Comparison of ENCODE assay signal across 17 cellular contexts in the genomic region with DNA sequence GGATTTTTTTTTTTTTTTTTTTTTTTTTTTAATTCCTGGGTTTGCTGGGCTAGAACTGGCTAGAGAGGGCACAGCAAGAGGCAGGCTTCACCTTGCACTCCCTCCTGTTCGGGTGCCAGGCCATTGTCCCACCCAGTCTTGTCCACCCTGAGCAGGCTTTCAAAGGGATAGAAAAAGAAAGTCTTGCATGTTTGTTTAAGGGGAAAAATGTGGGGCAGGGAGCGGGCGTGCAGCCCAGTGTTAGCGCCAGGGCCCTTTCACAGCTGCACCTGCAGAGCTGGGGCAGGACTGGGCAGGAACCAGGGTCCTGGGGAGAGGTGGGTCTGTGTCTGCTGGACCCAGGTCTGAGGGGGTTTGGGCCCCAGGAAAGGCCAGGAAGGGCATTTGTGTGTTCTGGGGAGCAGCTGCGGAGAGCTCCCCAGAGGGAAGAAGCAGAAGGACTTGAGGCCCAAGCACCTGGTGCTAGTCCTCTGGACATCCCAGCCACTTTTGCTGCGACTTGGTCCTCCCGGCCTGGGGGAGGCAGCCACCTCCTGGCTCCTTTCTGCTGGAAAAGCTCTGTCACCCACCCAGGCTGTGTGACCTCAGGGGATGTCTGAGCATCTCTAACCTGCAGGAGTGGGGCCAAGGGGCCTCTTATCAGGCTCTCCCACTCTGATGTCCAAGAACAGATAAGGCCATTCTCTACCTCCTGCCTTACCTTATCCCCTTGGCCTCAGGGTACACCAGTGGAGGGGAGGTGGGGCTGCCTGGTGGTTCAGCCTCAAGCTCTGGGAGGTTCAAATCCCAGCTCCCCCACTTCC. TPM values are rescaled to one million over a fixed set of nuclear protein-coding genes. Genes with fewer than 3 reads are reported as not detected.
DNase-seq lines count a peak whose midpoint lies in the region; ATAC-seq and TF ChIP-seq lines count a peak whose summit lies in the region.
"Had no signal": no experiment of that assay in that cellular context is flagged by ENCODE, and none has a peak within 500 bp of the region (broad histone marks: within the 10 kb centered on the region; RNA-seq: fewer than 3 reads in every experiment).

No MANE protein-coding gene starts in this region.

- no peaks in the 10 kb centered on the region for H3K36me3 Mint-ChIP-seq in activated CD4-positive, alpha-beta memory T cell treated with anti-CD3 and anti-CD28 coated beads, Interleukin-2, amount 10 ng/mL, durations not matched to agents 7 days and 5 days (ENCODE audit: low read depth)
- no peaks in the 10 kb centered on the region for H3K36me3 Mint-ChIP-seq in activated CD4-positive, alpha-beta memory T cell treated with anti-CD3 and anti-CD28 coated beads for 36 hours
- H3K36me3 Mint-ChIP-seq in chondrocyte (ENCODE audit: low read depth), result peaks cover 2% of the 10 kb centered on the region

- H3K4me1 Mint-ChIP-seq in activated CD4-positive, alpha-beta memory T cell treated with anti-CD3 and anti-CD28 coated beads, Interleukin-2, amount 10 ng/mL, durations not matched to agents 7 days and 5 days, result peaks cover 35% of the 10 kb centered on the region
- peaks cover 34% of the 10 kb centered on the region for H3K4me1 Mint-ChIP-seq in activated CD4-positive, alpha-beta memory T cell treated with anti-CD3 and anti-CD28 coated beads for 36 hours (ENCODE audit: low read depth)
- peaks cover 59% of the 10 kb centered on the region for H3K4me1 Mint-ChIP-seq in stimulated activated naive CD8-positive, alpha-beta T cell treated with anti-CD3 and anti-CD28 coated beads, Interleukin-15, amount 100 ng/mL, for 72 hours
- peaks cover 16% of the 10 kb centered on the region for H3K4me1 Mint-ChIP-seq in chondrocyte (ENCODE audit: low read depth)

- CTCF ChIA-PET in activated CD4-positive, alpha-beta memory T cell treated with anti-CD3 and anti-CD28 coated beads, Interleukin-2, amount 10 ng/mL, durations not matched to agents 7 days and 5 days (lab: Charles Lee), result interaction anchor here (0.6 to 1.3 kb wide), 2 partner anchors 42 to 44 kb away, joined by 3 read pairs; partner anchors contain the start of gene PSME3IP1
- CTCF ChIA-PET in activated CD4-positive, alpha-beta memory T cell treated with anti-CD3 and anti-CD28 coated beads for 36 hours (lab: Charles Lee), result interaction anchor here (1.1 to 1.7 kb wide), 2 partner anchors 45 to 177 kb away, joined by 3 to 6 read pairs; no protein-coding TSS in a partner anchor

- TF ChIP-seq CTCF in RWPE2 (IDR thresholded peaks at IDR 0.05; ENCODE audit: poor library complexity, severe bottlenecking), result no peak
- no peak for TF ChIP-seq CTCF in chondrocyte (IDR thresholded peaks at IDR 0.05)

- no peaks in the 10 kb centered on the region for H3K9me3 ChIP-seq in RWPE2 (ENCODE audit: severe bottlenecking)
- H3K9me3 ChIP-seq: left lung had no signal

- peak overlapping the region; percentile 42 for H3K27ac ChIP-seq in RWPE2 (ENCODE audit: poor library complexity, severe bottlenecking)
- H3K27ac ChIP-seq in layer of hippocampus (ENCODE audit: low read depth, low read length), result peak overlapping the region; percentile 98
- H3K27ac ChIP-seq: KMS-11 had no signal

- no peaks in the 10 kb centered on the region for H3K9me3 Mint-ChIP-seq in activated CD4-positive, alpha-beta memory T cell treated with anti-CD3 and anti-CD28 coated beads, Interleukin-2, amount 10 ng/mL, durations not matched to agents 7 days and 5 days
- H3K9me3 Mint-ChIP-seq in activated CD4-positive, alpha-beta memory T cell treated with anti-CD3 and anti-CD28 coated beads for 36 hours, result no peaks in the 10 kb centered on the region
- no peaks in the 10 kb centered on the region for H3K9me3 Mint-ChIP-seq in stimulated activated naive CD8-positive, alpha-beta T cell treated with anti-CD3 and anti-CD28 coated beads, Interleukin-15, amount 100 ng/mL, for 72 hours
- no peaks in the 10 kb centered on the region for H3K9me3 Mint-ChIP-seq in chondrocyte (ENCODE audit: low read depth)
- H3K9me3 Mint-ChIP-seq: activated T-helper 2 cell treated with anti-CD3 and anti-CD28 coated beads, Interferon-gamma antibody, Interleukin-2, Interleukin-4, amounts not matched to agents 10 μg/mL and 5 μg/mL and 100 μg/mL, durations not matched to agents 14 hours and 24 hours and 36 hours had no signal

- H3K27me3 Mint-ChIP-seq in activated CD4-positive, alpha-beta memory T cell treated with anti-CD3 and anti-CD28 coated beads, Interleukin-2, amount 10 ng/mL, durations not matched to agents 7 days and 5 days, result no peaks in the 10 kb centered on the region
- H3K27me3 Mint-ChIP-seq in activated CD4-positive, alpha-beta memory T cell treated with anti-CD3 and anti-CD28 coated beads for 36 hours, result no peaks in the 10 kb centered on the region
- H3K27me3 Mint-ChIP-seq in stimulated activated naive CD8-positive, alpha-beta T cell treated with anti-CD3 and anti-CD28 coated beads, Interleukin-15, amount 100 ng/mL, for 72 hours, result no peaks in the 10 kb centered on the region
- H3K27me3 Mint-ChIP-seq in chondrocyte (ENCODE audit: low read depth), result no peaks in the 10 kb centered on the region

- H3K27me3 ChIP-seq in RWPE2 (ENCODE audit: insufficient read depth, poor library complexity, severe bottlenecking) (no peaks in the 10 kb centered on the region), layer of hippocampus (ENCODE audit: control insufficient read depth, insufficient read depth, low read length) (no peaks in the 10 kb centered on the region)
- H3K27me3 ChIP-seq: left lung had no signal

- intact Hi-C loops in activated CD4-positive, alpha-beta memory T cell treated with anti-CD3 and anti-CD28 coated beads for 36 hours (cut with micrococcal nuclease), result no loop called here

- peaks cover 12% of the 10 kb centered on the region for H3K4me1 ChIP-seq in RWPE2 (ENCODE audit: insufficient read depth, poor library complexity, severe bottlenecking)

- ATAC-seq in RWPE2 (ENCODE audit: low read depth), result no peak
- ATAC-seq in stimulated activated naive CD8-positive, alpha-beta T cell treated with anti-CD3 and anti-CD28 coated beads, Interleukin-15, amount 100 ng/mL, for 72 hours, result peak; percentile 22
- ATAC-seq: left lung, right cardiac atrium had no signal

- H3K4me3 ChIP-seq in RWPE2 (ENCODE audit: severe bottlenecking), result no peak overlapping the region
- H3K4me3 ChIP-seq: left lung had no signal

- H3K36me3 ChIP-seq in RWPE2 (ENCODE audit: low read depth), result no peaks in the 10 kb centered on the region

- peak overlapping the region; percentile 64 for H3K27ac Mint-ChIP-seq in activated CD4-positive, alpha-beta memory T cell treated with anti-CD3 and anti-CD28 coated beads, Interleukin-2, amount 10 ng/mL, durations not matched to agents 7 days and 5 days
- H3K27ac Mint-ChIP-seq in activated CD4-positive, alpha-beta memory T cell treated with anti-CD3 and anti-CD28 coated beads for 36 hours, result no peak overlapping the region
- no peak overlapping the region for H3K27ac Mint-ChIP-seq in stimulated activated naive CD8-positive, alpha-beta T cell treated with anti-CD3 and anti-CD28 coated beads, Interleukin-15, amount 100 ng/mL, for 72 hours
- no peak overlapping the region for H3K27ac Mint-ChIP-seq in chondrocyte (ENCODE audit: unreplicated experiment)

- DNase-seq in activated CD4-positive, alpha-beta memory T cell treated with anti-CD3 and anti-CD28 coated beads, Interleukin-2, amount 10 ng/mL, durations not matched to agents 7 days and 5 days, result no peak
- DNase-seq in activated CD4-positive, alpha-beta memory T cell treated with anti-CD3 and anti-CD28 coated beads for 36 hours, result no peak
- DNase-seq in RWPE2 (ENCODE audit: low spot score) (no peak), ecto neural progenitor cell (ENCODE audit: low spot score) (no peak), chondrocyte (ENCODE audit: low spot score) (no peak)
- DNase-seq in stimulated activated naive CD8-positive, alpha-beta T cell treated with anti-CD3 and anti-CD28 coated beads, Interleukin-15, amount 100 ng/mL, for 72 hours, result no peak
- DNase-seq in stimulated activated naive CD4-positive, alpha-beta T cell treated with Interleukin-2 at 50 U/mL for 16 hours (lab: John Stamatoyannopoulos, UW), result no peak
- DNase-seq: activated CD4-positive, CD25-positive, alpha-beta regulatory T cell; DMS153; NCI-H146; NCI-H345; stimulated activated CD4-positive, alpha-beta T cell treated with anti-CD3 and anti-CD28 coated beads, Interleukin-4, amount 100 ng/mL, for 1 hour had no signal

- POLR2A ChIA-PET in activated CD4-positive, alpha-beta memory T cell treated with anti-CD3 and anti-CD28 coated beads, Interleukin-2, amount 10 ng/mL, durations not matched to agents 7 days and 5 days (lab: Charles Lee), result interaction anchor here (0.9 to 1.3 kb wide), 4 partner anchors 10 to 20 kb away, joined by 3 to 7 read pairs (median 4); no protein-coding TSS in a partner anchor
- POLR2A ChIA-PET in activated CD4-positive, alpha-beta memory T cell treated with anti-CD3 and anti-CD28 coated beads for 36 hours (lab: Charles Lee), result no interaction called here

- H3K4me3 Mint-ChIP-seq in activated CD4-positive, alpha-beta memory T cell treated with anti-CD3 and anti-CD28 coated beads, Interleukin-2, amount 10 ng/mL, durations not matched to agents 7 days and 5 days, result no peak overlapping the region
- no peak overlapping the region for H3K4me3 Mint-ChIP-seq in activated CD4-positive, alpha-beta memory T cell treated with anti-CD3 and anti-CD28 coated beads for 36 hours
- no peak overlapping the region for H3K4me3 Mint-ChIP-seq in stimulated activated naive CD8-positive, alpha-beta T cell treated with anti-CD3 and anti-CD28 coated beads, Interleukin-15, amount 100 ng/mL, for 72 hours
- H3K4me3 Mint-ChIP-seq in chondrocyte (ENCODE audit: unreplicated experiment), result no peak overlapping the region

RNA-seq across cellular contexts. Expression of gene PSME3IP1, which starts 44.8 kb away (rescaled TPM):
- 100 to 1,000 TPM; 112 to 115 TPM for total RNA-seq in activated CD4-positive, alpha-beta memory T cell treated with anti-CD3 and anti-CD28 coated beads, Interleukin-2, amount 10 ng/mL, durations not matched to agents 7 days and 5 days
- total RNA-seq in activated CD4-positive, alpha-beta memory T cell treated with anti-CD3 and anti-CD28 coated beads for 36 hours, result 100 to 1,000 TPM; 101 to 102 TPM
- total RNA-seq in chondrocyte, result 51.3 to 65.5 TPM (median 56.8 TPM) in 3 replicates

RNA-seq across cellular contexts. Expression of gene RSPRY1, which starts 45.1 kb away (rescaled TPM):
- total RNA-seq in activated CD4-positive, alpha-beta memory T cell treated with anti-CD3 and anti-CD28 coated beads, Interleukin-2, amount 10 ng/mL, durations not matched to agents 7 days and 5 days, result 10 to 100 TPM; 34.1 to 39.3 TPM
- 10 to 100 TPM; 31.5 to 33.3 TPM for total RNA-seq in activated CD4-positive, alpha-beta memory T cell treated with anti-CD3 and anti-CD28 coated beads for 36 hours
- 38.9 to 48.7 TPM (median 42.6 TPM) in 3 replicates for total RNA-seq in chondrocyte

RNA-seq across cellular contexts. Expression of gene CPNE2, which starts 48.7 kb away (rescaled TPM):
- 1 to 10 TPM; 4.6 to 4.8 TPM for total RNA-seq in activated CD4-positive, alpha-beta memory T cell treated with anti-CD3 and anti-CD28 coated beads, Interleukin-2, amount 10 ng/mL, durations not matched to agents 7 days and 5 days
- 1 to 10 TPM; 7.3 to 8.1 TPM for total RNA-seq in activated CD4-positive, alpha-beta memory T cell treated with anti-CD3 and anti-CD28 coated beads for 36 hours
- total RNA-seq in chondrocyte, result 10.0 to 22.3 TPM (median 21.8 TPM) in 3 replicates
